1 cellular context compared by ENCODE assay signal in the genomic region with DNA sequence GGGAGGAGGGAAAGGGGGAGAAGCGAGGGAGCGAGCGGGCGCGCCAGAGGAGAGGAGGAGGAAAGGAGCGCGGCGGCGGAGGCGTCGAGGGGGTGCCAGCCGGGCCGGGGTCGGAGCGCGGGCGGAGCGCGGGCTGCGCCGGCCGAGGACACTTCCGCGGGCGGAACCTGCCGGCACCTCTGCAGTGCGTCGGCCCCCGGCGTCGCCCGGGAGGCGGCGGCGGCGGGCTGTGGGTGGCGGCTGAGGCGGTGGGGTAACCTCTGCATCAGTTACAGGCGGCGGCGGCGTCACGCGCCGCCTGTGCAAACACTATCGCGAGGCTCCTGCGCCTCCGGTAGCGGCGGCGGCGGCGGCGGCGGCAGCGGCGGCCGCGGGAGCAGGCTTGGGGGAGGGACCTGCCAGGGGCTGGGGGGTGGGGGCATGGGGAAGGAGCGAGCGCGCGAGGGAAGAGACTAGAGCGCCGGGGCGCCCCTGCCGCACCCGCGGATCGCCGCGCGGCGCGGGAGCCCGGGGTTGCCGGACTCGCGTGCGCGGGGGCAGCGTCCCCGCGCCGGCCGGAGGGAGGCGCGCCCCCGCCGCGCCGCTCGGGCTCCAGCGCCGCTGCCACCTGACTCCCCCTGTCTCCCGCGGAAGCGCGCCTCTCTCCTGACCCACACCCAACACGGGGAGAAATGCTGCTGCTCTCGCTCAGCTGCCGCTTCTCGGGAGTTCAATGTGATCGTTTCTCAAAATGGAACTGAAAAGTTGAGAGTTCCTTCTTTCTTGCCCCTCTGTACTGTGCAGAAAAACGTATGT.
A peak's percentile ranks its signal among the peaks of the same experiment; 100 is the strongest.
TF ChIP-seq lines count a peak whose summit lies in the region.

A gene (minus strand): TSS at position 264 of the 795 bp plus-strand sequence. CDS start 465 bp downstream, outside the sequence.

TF ChIP-seq in K562, 482 proteins besides CTCF, POLR2A, EP300 and RAD21 (continued from another document and continues in another):
- TF ChIP-seq, protein P1, sequence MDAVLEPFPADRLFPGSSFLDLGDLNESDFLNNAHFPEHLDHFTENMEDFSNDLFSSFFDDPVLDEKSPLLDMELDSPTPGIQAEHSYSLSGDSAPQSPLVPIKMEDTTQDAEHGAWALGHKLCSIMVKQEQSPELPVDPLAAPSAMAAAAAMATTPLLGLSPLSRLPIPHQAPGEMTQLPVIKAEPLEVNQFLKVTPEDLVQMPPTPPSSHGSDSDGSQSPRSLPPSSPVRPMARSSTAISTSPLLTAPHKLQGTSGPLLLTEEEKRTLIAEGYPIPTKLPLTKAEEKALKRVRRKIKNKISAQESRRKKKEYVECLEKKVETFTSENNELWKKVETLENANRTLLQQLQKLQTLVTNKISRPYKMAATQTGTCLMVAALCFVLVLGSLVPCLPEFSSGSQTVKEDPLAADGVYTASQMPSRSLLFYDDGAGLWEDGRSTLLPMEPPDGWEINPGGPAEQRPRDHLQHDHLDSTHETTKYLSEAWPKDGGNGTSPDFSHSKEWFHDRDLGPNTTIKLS (IDR thresholded peaks at IDR 0.05; ENCODE audit: borderline replicate concordance, low read depth), result peak; percentile 30; the same call in 1 of the 2 replicates
- TF ChIP-seq SREBF2 (CRISPR knock-in tag; IDR thresholded peaks at IDR 0.05) (no peak), ZNF3 (CRISPR knock-in tag; IDR thresholded peaks at IDR 0.05) (no peak), RBM25 (IDR thresholded peaks at IDR 0.05; ENCODE audit: low read depth, low read length, severe bottlenecking) (peak; percentile 98), WHSC1 (IDR thresholded peaks at IDR 0.05; ENCODE audit: low read length) (no peak), POLR2AphosphoS5 (IDR thresholded peaks at IDR 0.05; ENCODE audit: control insufficient read depth, insufficient read depth, low read depth, low read length) (peak; percentile 61), ZNF165 (CRISPR knock-in tag; IDR thresholded peaks at IDR 0.05; ENCODE audit: borderline replicate concordance) (0 out of 2 replicates have a peak, but pooled peaks have one; percentile 13), LARP7 (IDR thresholded peaks at IDR 0.05) (no peak), MCM3 (IDR thresholded peaks at IDR 0.05) (no peak), ZBED1 (IDR thresholded peaks at IDR 0.05) (no peak), RCOR1 (IDR thresholded peaks at IDR 0.05; ENCODE audit: borderline replicate concordance in 1 of 2, low read depth in 2 of 2, low read length in 2 of 2) (0 out of 4 replicates have a peak, but pooled peaks of 1 of the 2 experiments have one; percentile 35), KAT7 (CRISPR knock-in tag; IDR thresholded peaks at IDR 0.05; ENCODE audit: borderline replicate concordance) (peak; percentile 24; the same call in 1 of the 2 replicates), CBX3 (IDR thresholded peaks at IDR 0.05; ENCODE audit: borderline replicate concordance in 1 of 2, low read length in 2 of 2) (no peak), POU5F1 (IDR thresholded peaks at IDR 0.05; ENCODE audit: borderline replicate concordance, low read depth, low read length, partially characterized antibody) (no peak), BCOR (IDR thresholded peaks at IDR 0.05) (peak; percentile 14; the same call in 1 of the 2 replicates), POLR3G (IDR thresholded peaks at IDR 0.05; ENCODE audit: extremely low read depth, insufficient read length, insufficient replicate concordance) (no peak), ZFP36 (IDR thresholded peaks at IDR 0.05; ENCODE audit: low read depth, low read length, partially characterized antibody) (no peak), ZNF140 (CRISPR knock-in tag; IDR thresholded peaks at IDR 0.05) (no peak), MYNN (IDR thresholded peaks at IDR 0.05) (peak; percentile 17; the same call in 1 of the 2 replicates), MYNN (CRISPR knock-in tag; IDR thresholded peaks at IDR 0.05) (no peak), BMI1 (IDR thresholded peaks at IDR 0.05; ENCODE audit: low read length) (no peak), GATAD2B (IDR thresholded peaks at IDR 0.05; ENCODE audit: borderline replicate concordance) (peak; percentile 69), KLF1 (tag; IDR thresholded peaks at IDR 0.05) (peak; percentile 66; the same call in 1 of the 2 replicates), TBL1XR1 (IDR thresholded peaks at IDR 0.05; ENCODE audit: low read length in 2 of 2) (peak in 1 of 2 experiments; percentile 32; a peak in 1 of 4 replicates), ZNF12 (CRISPR knock-in tag; IDR thresholded peaks at IDR 0.05) (no peak), ZNF584 (CRISPR knock-in tag; IDR thresholded peaks at IDR 0.05; ENCODE audit: low read depth) (no peak), RFX7 (CRISPR knock-in tag; IDR thresholded peaks at IDR 0.05) (no peak), ZNF76 (CRISPR knock-in tag; IDR thresholded peaks at IDR 0.05; ENCODE audit: borderline replicate concordance) (peak; percentile 62; the same call in 1 of the 2 replicates), COPS2 (conservative IDR thresholded peaks at IDR 0.05) (no peak), CHCHD3 (CRISPR knock-in tag; IDR thresholded peaks at IDR 0.05) (no peak), ZNF780A (CRISPR knock-in tag; IDR thresholded peaks at IDR 0.05) (no peak), CBFA2T2 (conservative IDR thresholded peaks at IDR 0.05) (no peak), PPARD (CRISPR knock-in tag; IDR thresholded peaks at IDR 0.05) (no peak), CBX1 (IDR thresholded peaks at IDR 0.05; ENCODE audit: low read depth) (peak; percentile 54; the same call in 1 of the 2 replicates), HDAC2 (IDR thresholded peaks at IDR 0.05) (no peak), ZNF764 (CRISPR knock-in tag; IDR thresholded peaks at IDR 0.05; ENCODE audit: low read depth) (no peak), BDP1 (IDR thresholded peaks at IDR 0.05; ENCODE audit: insufficient read depth, insufficient read length) (no peak), MYBL2 (IDR thresholded peaks at IDR 0.05; ENCODE audit: low read depth) (no peak), MYBL2 (CRISPR knock-in tag; IDR thresholded peaks at IDR 0.05; ENCODE audit: borderline replicate concordance) (no peak)
- TF ChIP-seq, protein P2, sequence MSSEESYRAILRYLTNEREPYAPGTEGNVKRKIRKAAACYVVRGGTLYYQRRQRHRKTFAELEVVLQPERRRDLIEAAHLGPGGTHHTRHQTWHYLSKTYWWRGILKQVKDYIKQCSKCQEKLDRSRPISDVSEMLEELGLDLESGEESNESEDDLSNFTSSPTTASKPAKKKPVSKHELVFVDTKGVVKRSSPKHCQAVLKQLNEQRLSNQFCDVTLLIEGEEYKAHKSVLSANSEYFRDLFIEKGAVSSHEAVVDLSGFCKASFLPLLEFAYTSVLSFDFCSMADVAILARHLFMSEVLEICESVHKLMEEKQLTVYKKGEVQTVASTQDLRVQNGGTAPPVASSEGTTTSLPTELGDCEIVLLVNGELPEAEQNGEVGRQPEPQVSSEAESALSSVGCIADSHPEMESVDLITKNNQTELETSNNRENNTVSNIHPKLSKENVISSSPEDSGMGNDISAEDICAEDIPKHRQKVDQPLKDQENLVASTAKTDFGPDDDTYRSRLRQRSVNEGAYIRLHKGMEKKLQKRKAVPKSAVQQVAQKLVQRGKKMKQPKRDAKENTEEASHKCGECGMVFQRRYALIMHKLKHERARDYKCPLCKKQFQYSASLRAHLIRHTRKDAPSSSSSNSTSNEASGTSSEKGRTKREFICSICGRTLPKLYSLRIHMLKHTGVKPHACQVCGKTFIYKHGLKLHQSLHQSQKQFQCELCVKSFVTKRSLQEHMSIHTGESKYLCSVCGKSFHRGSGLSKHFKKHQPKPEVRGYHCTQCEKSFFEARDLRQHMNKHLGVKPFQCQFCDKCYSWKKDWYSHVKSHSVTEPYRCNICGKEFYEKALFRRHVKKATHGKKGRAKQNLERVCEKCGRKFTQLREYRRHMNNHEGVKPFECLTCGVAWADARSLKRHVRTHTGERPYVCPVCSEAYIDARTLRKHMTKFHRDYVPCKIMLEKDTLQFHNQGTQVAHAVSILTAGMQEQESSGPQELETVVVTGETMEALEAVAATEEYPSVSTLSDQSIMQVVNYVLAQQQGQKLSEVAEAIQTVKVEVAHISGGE (CRISPR knock-in tag; IDR thresholded peaks at IDR 0.05), result peak in 1 of 3 experiments; percentile 80; a peak in 2 of 6 replicates
- TF ChIP-seq, protein P3, sequence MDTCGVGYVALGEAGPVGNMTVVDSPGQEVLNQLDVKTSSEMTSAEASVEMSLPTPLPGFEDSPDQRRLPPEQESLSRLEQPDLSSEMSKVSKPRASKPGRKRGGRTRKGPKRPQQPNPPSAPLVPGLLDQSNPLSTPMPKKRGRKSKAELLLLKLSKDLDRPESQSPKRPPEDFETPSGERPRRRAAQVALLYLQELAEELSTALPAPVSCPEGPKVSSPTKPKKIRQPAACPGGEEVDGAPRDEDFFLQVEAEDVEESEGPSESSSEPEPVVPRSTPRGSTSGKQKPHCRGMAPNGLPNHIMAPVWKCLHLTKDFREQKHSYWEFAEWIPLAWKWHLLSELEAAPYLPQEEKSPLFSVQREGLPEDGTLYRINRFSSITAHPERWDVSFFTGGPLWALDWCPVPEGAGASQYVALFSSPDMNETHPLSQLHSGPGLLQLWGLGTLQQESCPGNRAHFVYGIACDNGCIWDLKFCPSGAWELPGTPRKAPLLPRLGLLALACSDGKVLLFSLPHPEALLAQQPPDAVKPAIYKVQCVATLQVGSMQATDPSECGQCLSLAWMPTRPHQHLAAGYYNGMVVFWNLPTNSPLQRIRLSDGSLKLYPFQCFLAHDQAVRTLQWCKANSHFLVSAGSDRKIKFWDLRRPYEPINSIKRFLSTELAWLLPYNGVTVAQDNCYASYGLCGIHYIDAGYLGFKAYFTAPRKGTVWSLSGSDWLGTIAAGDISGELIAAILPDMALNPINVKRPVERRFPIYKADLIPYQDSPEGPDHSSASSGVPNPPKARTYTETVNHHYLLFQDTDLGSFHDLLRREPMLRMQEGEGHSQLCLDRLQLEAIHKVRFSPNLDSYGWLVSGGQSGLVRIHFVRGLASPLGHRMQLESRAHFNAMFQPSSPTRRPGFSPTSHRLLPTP (IDR thresholded peaks at IDR 0.05; ENCODE audit: borderline replicate concordance, extremely low read depth, insufficient read length), result no peak
- TF ChIP-seq, protein P4, sequence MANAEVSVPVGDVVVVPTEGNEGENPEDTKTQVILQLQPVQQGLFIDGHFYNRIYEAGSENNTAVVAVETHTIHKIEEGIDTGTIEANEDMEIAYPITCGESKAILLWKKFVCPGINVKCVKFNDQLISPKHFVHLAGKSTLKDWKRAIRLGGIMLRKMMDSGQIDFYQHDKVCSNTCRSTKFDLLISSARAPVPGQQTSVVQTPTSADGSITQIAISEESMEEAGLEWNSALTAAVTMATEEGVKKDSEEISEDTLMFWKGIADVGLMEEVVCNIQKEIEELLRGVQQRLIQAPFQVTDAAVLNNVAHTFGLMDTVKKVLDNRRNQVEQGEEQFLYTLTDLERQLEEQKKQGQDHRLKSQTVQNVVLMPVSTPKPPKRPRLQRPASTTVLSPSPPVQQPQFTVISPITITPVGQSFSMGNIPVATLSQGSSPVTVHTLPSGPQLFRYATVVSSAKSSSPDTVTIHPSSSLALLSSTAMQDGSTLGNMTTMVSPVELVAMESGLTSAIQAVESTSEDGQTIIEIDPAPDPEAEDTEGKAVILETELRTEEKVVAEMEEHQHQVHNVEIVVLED (CRISPR knock-in tag; IDR thresholded peaks at IDR 0.05), result peak; percentile 61; the same call in 1 of the 2 replicates
- TF ChIP-seq, protein P5, sequence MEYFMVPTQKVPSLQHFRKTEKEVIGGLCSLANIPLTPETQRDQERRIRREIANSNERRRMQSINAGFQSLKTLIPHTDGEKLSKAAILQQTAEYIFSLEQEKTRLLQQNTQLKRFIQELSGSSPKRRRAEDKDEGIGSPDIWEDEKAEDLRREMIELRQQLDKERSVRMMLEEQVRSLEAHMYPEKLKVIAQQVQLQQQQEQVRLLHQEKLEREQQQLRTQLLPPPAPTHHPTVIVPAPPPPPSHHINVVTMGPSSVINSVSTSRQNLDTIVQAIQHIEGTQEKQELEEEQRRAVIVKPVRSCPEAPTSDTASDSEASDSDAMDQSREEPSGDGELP (CRISPR knock-in tag; IDR thresholded peaks at IDR 0.05; ENCODE audit: borderline replicate concordance), result peak; percentile 82
- TF ChIP-seq, protein P6, sequence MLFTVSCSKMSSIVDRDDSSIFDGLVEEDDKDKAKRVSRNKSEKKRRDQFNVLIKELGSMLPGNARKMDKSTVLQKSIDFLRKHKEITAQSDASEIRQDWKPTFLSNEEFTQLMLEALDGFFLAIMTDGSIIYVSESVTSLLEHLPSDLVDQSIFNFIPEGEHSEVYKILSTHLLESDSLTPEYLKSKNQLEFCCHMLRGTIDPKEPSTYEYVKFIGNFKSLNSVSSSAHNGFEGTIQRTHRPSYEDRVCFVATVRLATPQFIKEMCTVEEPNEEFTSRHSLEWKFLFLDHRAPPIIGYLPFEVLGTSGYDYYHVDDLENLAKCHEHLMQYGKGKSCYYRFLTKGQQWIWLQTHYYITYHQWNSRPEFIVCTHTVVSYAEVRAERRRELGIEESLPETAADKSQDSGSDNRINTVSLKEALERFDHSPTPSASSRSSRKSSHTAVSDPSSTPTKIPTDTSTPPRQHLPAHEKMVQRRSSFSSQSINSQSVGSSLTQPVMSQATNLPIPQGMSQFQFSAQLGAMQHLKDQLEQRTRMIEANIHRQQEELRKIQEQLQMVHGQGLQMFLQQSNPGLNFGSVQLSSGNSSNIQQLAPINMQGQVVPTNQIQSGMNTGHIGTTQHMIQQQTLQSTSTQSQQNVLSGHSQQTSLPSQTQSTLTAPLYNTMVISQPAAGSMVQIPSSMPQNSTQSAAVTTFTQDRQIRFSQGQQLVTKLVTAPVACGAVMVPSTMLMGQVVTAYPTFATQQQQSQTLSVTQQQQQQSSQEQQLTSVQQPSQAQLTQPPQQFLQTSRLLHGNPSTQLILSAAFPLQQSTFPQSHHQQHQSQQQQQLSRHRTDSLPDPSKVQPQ (CRISPR knock-in tag; IDR thresholded peaks at IDR 0.05; ENCODE audit: borderline replicate concordance), result no peak
- TF ChIP-seq, protein P7, sequence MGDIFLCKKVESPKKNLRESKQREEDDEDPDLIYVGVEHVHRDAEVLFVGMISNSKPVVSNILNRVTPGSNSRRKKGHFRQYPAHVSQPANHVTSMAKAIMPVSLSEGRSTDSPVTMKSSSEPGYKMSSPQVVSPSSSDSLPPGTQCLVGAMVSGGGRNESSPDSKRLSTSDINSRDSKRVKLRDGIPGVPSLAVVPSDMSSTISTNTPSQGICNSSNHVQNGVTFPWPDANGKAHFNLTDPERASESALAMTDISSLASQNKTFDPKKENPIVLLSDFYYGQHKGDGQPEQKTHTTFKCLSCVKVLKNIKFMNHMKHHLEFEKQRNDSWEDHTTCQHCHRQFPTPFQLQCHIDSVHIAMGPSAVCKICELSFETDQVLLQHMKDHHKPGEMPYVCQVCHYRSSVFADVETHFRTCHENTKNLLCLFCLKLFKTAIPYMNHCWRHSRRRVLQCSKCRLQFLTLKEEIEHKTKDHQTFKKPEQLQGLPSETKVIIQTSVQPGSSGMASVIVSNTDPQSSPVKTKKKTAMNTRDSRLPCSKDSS (IDR thresholded peaks at IDR 0.05; ENCODE audit: low read depth, partially characterized antibody), result no peak
- TF ChIP-seq, protein P8, sequence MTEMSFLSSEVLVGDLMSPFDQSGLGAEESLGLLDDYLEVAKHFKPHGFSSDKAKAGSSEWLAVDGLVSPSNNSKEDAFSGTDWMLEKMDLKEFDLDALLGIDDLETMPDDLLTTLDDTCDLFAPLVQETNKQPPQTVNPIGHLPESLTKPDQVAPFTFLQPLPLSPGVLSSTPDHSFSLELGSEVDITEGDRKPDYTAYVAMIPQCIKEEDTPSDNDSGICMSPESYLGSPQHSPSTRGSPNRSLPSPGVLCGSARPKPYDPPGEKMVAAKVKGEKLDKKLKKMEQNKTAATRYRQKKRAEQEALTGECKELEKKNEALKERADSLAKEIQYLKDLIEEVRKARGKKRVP (CRISPR knock-in tag; IDR thresholded peaks at IDR 0.05), result peak; percentile 38
